ENCODE assay signal across 19 cellular contexts in genomic region chr17:39761861-39762496, GRCh38.
A peak's percentile ranks its signal among the peaks of the same experiment; 100 is the strongest.
DNase-seq lines count a peak whose midpoint lies in the region; ATAC-seq and TF ChIP-seq lines count a peak whose summit lies in the region.
"Had no signal": no experiment of that assay in that cellular context is flagged by ENCODE, and none has a peak within 500 bp of the region (broad histone marks: within the 10 kb centered on the region; RNA-seq: fewer than 3 reads in every experiment).

No MANE protein-coding gene starts in this region.

- H3K4me3 Mint-ChIP-seq in effector memory CD8-positive, alpha-beta T cell = no peak overlapping the region
- H3K4me3 Mint-ChIP-seq in stimulated activated naive B cell treated with anti-CD40 and anti-IgM and Interleukin-4, amounts not matched to agents 10 μg/mL and 1 μg/mL and 100 μg/mL, for 72 hours = no peak overlapping the region
- H3K4me3 Mint-ChIP-seq: activated T-helper 1 cell treated with anti-CD3 and anti-CD28 coated beads, Interleukin-12 subunit alpha, Interleukin-12 subunit beta, Interleukin-2, Interleukin-4 antibody, amounts not matched to agents 30 ng/mL and 10 ng/mL and 1 ng/mL, durations not matched to agents 14 hours and 24 hours and 36 hours; mesothelial cell of epicardium; neural crest cell had no signal

- TF ChIP-seq CTCF in OCI-LY1 (IDR thresholded peaks at IDR 0.05; ENCODE audit: low read length) = no peak

- H3K27me3 ChIP-seq in OCI-LY1 (ENCODE audit: insufficient read depth, low read length) = no peaks in the 10 kb centered on the region

- H3K9me3 ChIP-seq in OCI-LY1 (ENCODE audit: low read length) = no peaks in the 10 kb centered on the region
- H3K9me3 ChIP-seq: esophagus muscularis mucosa had no signal

- H3K27ac ChIP-seq in OCI-LY1 (ENCODE audit: low read depth, low read length, poor library complexity, severe bottlenecking) = peak overlapping the region; percentile 77
- H3K27ac ChIP-seq: esophagus muscularis mucosa had no signal

- no peak overlapping the region for H3K4me3 ChIP-seq in OCI-LY1 (ENCODE audit: low read depth, low read length, poor library complexity, severe bottlenecking)
- H3K4me3 ChIP-seq: esophagus muscularis mucosa, K562 had no signal

- H3K36me3 ChIP-seq in OCI-LY1 (ENCODE audit: insufficient read depth, low read length) = peaks cover 68% of the 10 kb centered on the region
- H3K36me3 ChIP-seq: esophagus muscularis mucosa had no signal

- no peak for ATAC-seq in effector memory CD8-positive, alpha-beta T cell (replicated peaks)
- ATAC-seq in stimulated activated naive B cell treated with anti-CD40 and anti-IgM and Interleukin-4, amounts not matched to agents 10 μg/mL and 1 μg/mL and 100 μg/mL, for 72 hours (replicated peaks) = no peak
- ATAC-seq in GM18502 (IDR thresholded peaks at IDR 0.05; ENCODE audit: poor library complexity, unreplicated experiment) = no peak
- ATAC-seq: K562 had no signal

- H3K9me3 Mint-ChIP-seq in effector memory CD8-positive, alpha-beta T cell = no peaks in the 10 kb centered on the region
- H3K9me3 Mint-ChIP-seq in stimulated activated naive B cell treated with anti-CD40 and anti-IgM and Interleukin-4, amounts not matched to agents 10 μg/mL and 1 μg/mL and 100 μg/mL, for 72 hours = no peaks in the 10 kb centered on the region
- H3K9me3 Mint-ChIP-seq: mesothelial cell of epicardium, neural crest cell had no signal

- peaks cover 93% of the 10 kb centered on the region for H3K36me3 Mint-ChIP-seq in effector memory CD8-positive, alpha-beta T cell (ENCODE audit: insufficient read depth)
- peaks cover 51 to 72% of the 10 kb centered on the region in 2 donors for H3K36me3 Mint-ChIP-seq in stimulated activated naive B cell treated with anti-CD40 and anti-IgM and Interleukin-4, amounts not matched to agents 10 μg/mL and 1 μg/mL and 100 μg/mL, for 72 hours
- H3K36me3 Mint-ChIP-seq: mesothelial cell of epicardium had no signal

- peaks cover 56 to 57% of the 10 kb centered on the region in 2 donors for H3K4me1 Mint-ChIP-seq in effector memory CD8-positive, alpha-beta T cell (ENCODE audit: low read depth in 2 of 2)
- peaks cover 55 to 80% of the 10 kb centered on the region in 2 donors for H3K4me1 Mint-ChIP-seq in stimulated activated naive B cell treated with anti-CD40 and anti-IgM and Interleukin-4, amounts not matched to agents 10 μg/mL and 1 μg/mL and 100 μg/mL, for 72 hours
- H3K4me1 Mint-ChIP-seq: neural crest cell had no signal

- H3K9ac ChIP-seq in OCI-LY1 (ENCODE audit: low read length) = no peak overlapping the region

- H3K4me1 ChIP-seq in OCI-LY1 (ENCODE audit: insufficient read depth, low read length, severe bottlenecking) = peaks cover 84% of the 10 kb centered on the region
- H3K4me1 ChIP-seq: esophagus muscularis mucosa had no signal

- DNase-seq in activated effector memory CD4-positive, alpha-beta T cell treated with anti-CD3 and anti-CD28 coated beads, Interleukin-2, amount 50 U/mL, for 16 hours = peak; percentile 41
- DNase-seq in activated effector memory CD4-positive, alpha-beta T cell treated with Interleukin-2 at 50 U/mL for 16 hours = no peak
- DNase-seq in effector memory CD8-positive, alpha-beta T cell = no peak
- DNase-seq in stimulated activated naive B cell treated with anti-CD40 and anti-IgM and Interleukin-4, amounts not matched to agents 10 μg/mL and 1 μg/mL and 100 μg/mL, for 72 hours = no peak
- DNase-seq in T1000 (lab: John Stamatoyannopoulos, UW) (no peak), COLO668 (lab: John Stamatoyannopoulos, UW; ENCODE audit: unreplicated experiment) (no peak)
- DNase-seq: activated CD4-positive, alpha-beta T cell treated with anti-CD3 and anti-CD28 coated beads, Interleukin-2, amount 50 U/mL, for 1 hour; effector CD4-positive, alpha-beta T cell; NCI-H1048; NCI-H2029 treated with DMSO at 0.1 percent for 48 hours; NCI-H446 treated with DMSO at 0.1 percent for 48 hours; stimulated activated CD4-positive, alpha-beta T cell treated with anti-CD3 and anti-CD28 coated beads, Interleukin-4, amount 100 ng/mL, for 4 hours had no signal

- H3F3A ChIP-seq in OCI-LY1 (ENCODE audit: insufficient read depth, low read length) = peaks cover 31% of the 10 kb centered on the region

- peaks cover 7% of the 10 kb centered on the region for H3K79me2 ChIP-seq in OCI-LY1 (ENCODE audit: insufficient read depth, low read length)

- no peaks in the 10 kb centered on the region for H4K20me1 ChIP-seq in OCI-LY1 (ENCODE audit: insufficient read depth, low read length)

- H3K4me2 ChIP-seq in OCI-LY1 (ENCODE audit: low read length) = no peak overlapping the region

- H3K27ac Mint-ChIP-seq in effector memory CD8-positive, alpha-beta T cell = peak overlapping the region; percentile 32 to 54
- H3K27ac Mint-ChIP-seq in stimulated activated naive B cell treated with anti-CD40 and anti-IgM and Interleukin-4, amounts not matched to agents 10 μg/mL and 1 μg/mL and 100 μg/mL, for 72 hours = peak overlapping the region; percentile 69
- H3K27ac Mint-ChIP-seq: activated T-helper 1 cell treated with anti-CD3 and anti-CD28 coated beads, Interleukin-12 subunit alpha, Interleukin-12 subunit beta, Interleukin-2, Interleukin-4 antibody, amounts not matched to agents 30 ng/mL and 10 ng/mL and 1 ng/mL, durations not matched to agents 14 hours and 24 hours and 36 hours had no signal

- no peak overlapping the region for H2AFZ ChIP-seq in OCI-LY1 (ENCODE audit: low read length)

- H3K9me2 ChIP-seq in OCI-LY1 (ENCODE audit: low read depth, low read length) = no peaks in the 10 kb centered on the region

- no peaks in the 10 kb centered on the region for H3K27me3 Mint-ChIP-seq in effector memory CD8-positive, alpha-beta T cell
- no peaks in the 10 kb centered on the region for H3K27me3 Mint-ChIP-seq in stimulated activated naive B cell treated with anti-CD40 and anti-IgM and Interleukin-4, amounts not matched to agents 10 μg/mL and 1 μg/mL and 100 μg/mL, for 72 hours
